In the genomic region with DNA sequence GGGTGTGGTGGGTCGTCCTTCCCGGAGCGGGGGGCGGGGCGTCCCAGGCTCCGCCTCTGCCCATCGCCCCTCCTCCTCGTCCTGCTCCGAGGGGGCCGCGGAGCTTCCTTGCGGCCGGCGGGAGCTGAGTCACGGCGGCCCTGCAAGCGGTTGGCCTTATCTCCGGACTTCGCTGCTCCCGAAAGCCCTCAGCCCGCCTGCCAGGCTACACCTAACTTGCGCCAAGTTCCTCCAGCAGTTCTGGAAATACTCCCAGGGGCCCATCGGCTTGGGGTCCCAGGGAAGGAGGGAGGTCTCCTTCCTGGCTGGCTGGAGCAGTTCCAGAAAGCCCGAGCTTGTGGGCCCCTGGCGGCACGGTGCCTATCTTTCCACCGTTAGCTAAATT, we compare ENCODE assay signal across 1 cellular context.
TF ChIP-seq lines count a peak whose summit lies in the region.

No MANE protein-coding gene starts in this region.

TF ChIP-seq in K562, 482 proteins besides CTCF, POLR2A, EP300 and RAD21 (continued from another document and continues in another):
- TF ChIP-seq ATF6 (CRISPR knock-in tag; IDR thresholded peaks at IDR 0.05) (0 out of 2 replicates have a peak, but pooled peaks have one; percentile 66), JUN (IDR thresholded peaks at IDR 0.05; ENCODE audit: borderline replicate concordance, low read depth, low read length) (0 out of 2 replicates have a peak, but pooled peaks have one; percentile 24), JUN (CRISPR knock-in tag; IDR thresholded peaks at IDR 0.05; ENCODE audit: borderline replicate concordance) (no peak), MAX (CRISPR knock-in tag; IDR thresholded peaks at IDR 0.05) (no peak; the same call in 1 of the 2 replicates), TRIM24 (IDR thresholded peaks at IDR 0.05) (no peak; a peak in 1 of 4 replicates), TARDBP (IDR thresholded peaks at IDR 0.05) (0 out of 2 replicates have a peak, but pooled peaks have one; percentile 12), ATF7 (IDR thresholded peaks at IDR 0.05) (peak; percentile 8; the same call in 1 of the 2 replicates), LCOR (CRISPR knock-in tag; IDR thresholded peaks at IDR 0.05) (no peak; the same call in none of the 2 replicates), GTF2E2 (tag; IDR thresholded peaks at IDR 0.05) (peak; percentile 76; the same call in 1 of the 2 replicates), MAFF (IDR thresholded peaks at IDR 0.05; ENCODE audit: low read length) (peak; percentile 27; the same call in 1 of the 2 replicates), ZNF551 (CRISPR knock-in tag; IDR thresholded peaks at IDR 0.05) (no peak), ZFX (CRISPR knock-in tag; IDR thresholded peaks at IDR 0.05) (peak; percentile 91), GABPB1 (CRISPR knock-in tag; IDR thresholded peaks at IDR 0.05) (0 out of 2 replicates have a peak, but pooled peaks have one; percentile 29), HCFC1 (IDR thresholded peaks at IDR 0.05; ENCODE audit: low read depth, low read length) (peak; percentile 29; the same call in 1 of the 2 replicates), BCOR (IDR thresholded peaks at IDR 0.05) (no peak; the same call in 1 of the 2 replicates), HES1 (IDR thresholded peaks at IDR 0.05; ENCODE audit: low read depth) (peak; percentile 17; the same call in 1 of the 2 replicates), MAFK (IDR thresholded peaks at IDR 0.05; ENCODE audit: low read length) (peak; percentile 72), SIX5 (IDR thresholded peaks at IDR 0.05; ENCODE audit: borderline replicate concordance in 1 of 2, insufficient read depth in 1 of 2, low read depth in 1 of 2, low read length in 2 of 2) (no peak), SMAD4 (CRISPR knock-in tag; conservative IDR thresholded peaks at IDR 0.05) (peak; percentile 72; the same call in 1 of the 2 replicates), GATAD2B (IDR thresholded peaks at IDR 0.05; ENCODE audit: borderline replicate concordance) (peak; percentile 32; the same call in 1 of the 2 replicates), ZNF583 (CRISPR knock-in tag; IDR thresholded peaks at IDR 0.05) (peak; percentile 43; the same call in 1 of the 2 replicates), TSHZ1 (CRISPR knock-in tag; IDR thresholded peaks at IDR 0.05) (no peak), FOXM1 (IDR thresholded peaks at IDR 0.05; ENCODE audit: low read depth) (no peak), FOXM1 (CRISPR knock-in tag; IDR thresholded peaks at IDR 0.05; ENCODE audit: low read depth) (no peak), ELF1 (tag; IDR thresholded peaks at IDR 0.05) (peak; percentile 57; the same call in 1 of the 2 replicates), HOMEZ (CRISPR knock-in tag; IDR thresholded peaks at IDR 0.05) (no peak), CTCFL (IDR thresholded peaks at IDR 0.05; ENCODE audit: borderline replicate concordance, insufficient read depth, low read depth, low read length, poor library complexity, severe bottlenecking) (no peak), HMGN3 (IDR thresholded peaks at IDR 0.05; ENCODE audit: borderline replicate concordance, extremely low read depth, insufficient read length, low read depth, low read length) (peak; percentile 99), TAF1 (IDR thresholded peaks at IDR 0.05; ENCODE audit: control insufficient read depth, extremely low read depth, insufficient read depth, low read length, severe bottlenecking) (peak; percentile 71), ZKSCAN1 (IDR thresholded peaks at IDR 0.05; ENCODE audit: low read depth, low read length) (peak; percentile 67), YY1 (IDR thresholded peaks at IDR 0.05; ENCODE audit: borderline replicate concordance in 1 of 3, control insufficient read depth in 1 of 3, extremely low read depth in 1 of 3, insufficient read depth in 3 of 3, insufficient read length in 1 of 3, insufficient replicate concordance in 2 of 3, low read depth in 1 of 3, low read length in 2 of 3) (peak in 2 of 3 experiments; percentile 40 to 73), HNRNPL (IDR thresholded peaks at IDR 0.05; ENCODE audit: low read depth, low read length) (0 out of 2 replicates have a peak, but pooled peaks have one; percentile 42), MBD2 (IDR thresholded peaks at IDR 0.05; ENCODE audit: borderline replicate concordance, low read depth) (peak; percentile 78; the same call in 1 of the 2 replicates), DPF2 (IDR thresholded peaks at IDR 0.05) (peak; percentile 87), PURB (CRISPR knock-in tag; IDR thresholded peaks at IDR 0.05; ENCODE audit: low read depth) (no peak)
- TF ChIP-seq, protein P1, sequence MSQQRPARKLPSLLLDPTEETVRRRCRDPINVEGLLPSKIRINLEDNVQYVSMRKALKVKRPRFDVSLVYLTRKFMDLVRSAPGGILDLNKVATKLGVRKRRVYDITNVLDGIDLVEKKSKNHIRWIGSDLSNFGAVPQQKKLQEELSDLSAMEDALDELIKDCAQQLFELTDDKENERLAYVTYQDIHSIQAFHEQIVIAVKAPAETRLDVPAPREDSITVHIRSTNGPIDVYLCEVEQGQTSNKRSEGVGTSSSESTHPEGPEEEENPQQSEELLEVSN (IDR thresholded peaks at IDR 0.05; ENCODE audit: borderline replicate concordance in 1 of 2, extremely low read depth in 1 of 2, insufficient read depth in 1 of 2, insufficient read length in 1 of 2, low read depth in 1 of 2, low read length in 1 of 2, poor library complexity in 1 of 2, severe bottlenecking in 1 of 2) = peak; percentile 52 to 77
- TF ChIP-seq, protein P2, sequence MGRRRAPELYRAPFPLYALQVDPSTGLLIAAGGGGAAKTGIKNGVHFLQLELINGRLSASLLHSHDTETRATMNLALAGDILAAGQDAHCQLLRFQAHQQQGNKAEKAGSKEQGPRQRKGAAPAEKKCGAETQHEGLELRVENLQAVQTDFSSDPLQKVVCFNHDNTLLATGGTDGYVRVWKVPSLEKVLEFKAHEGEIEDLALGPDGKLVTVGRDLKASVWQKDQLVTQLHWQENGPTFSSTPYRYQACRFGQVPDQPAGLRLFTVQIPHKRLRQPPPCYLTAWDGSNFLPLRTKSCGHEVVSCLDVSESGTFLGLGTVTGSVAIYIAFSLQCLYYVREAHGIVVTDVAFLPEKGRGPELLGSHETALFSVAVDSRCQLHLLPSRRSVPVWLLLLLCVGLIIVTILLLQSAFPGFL (CRISPR knock-in tag; IDR thresholded peaks at IDR 0.05) = 0 out of 2 replicates have a peak, but pooled peaks have one; percentile 68
- TF ChIP-seq, protein P3, sequence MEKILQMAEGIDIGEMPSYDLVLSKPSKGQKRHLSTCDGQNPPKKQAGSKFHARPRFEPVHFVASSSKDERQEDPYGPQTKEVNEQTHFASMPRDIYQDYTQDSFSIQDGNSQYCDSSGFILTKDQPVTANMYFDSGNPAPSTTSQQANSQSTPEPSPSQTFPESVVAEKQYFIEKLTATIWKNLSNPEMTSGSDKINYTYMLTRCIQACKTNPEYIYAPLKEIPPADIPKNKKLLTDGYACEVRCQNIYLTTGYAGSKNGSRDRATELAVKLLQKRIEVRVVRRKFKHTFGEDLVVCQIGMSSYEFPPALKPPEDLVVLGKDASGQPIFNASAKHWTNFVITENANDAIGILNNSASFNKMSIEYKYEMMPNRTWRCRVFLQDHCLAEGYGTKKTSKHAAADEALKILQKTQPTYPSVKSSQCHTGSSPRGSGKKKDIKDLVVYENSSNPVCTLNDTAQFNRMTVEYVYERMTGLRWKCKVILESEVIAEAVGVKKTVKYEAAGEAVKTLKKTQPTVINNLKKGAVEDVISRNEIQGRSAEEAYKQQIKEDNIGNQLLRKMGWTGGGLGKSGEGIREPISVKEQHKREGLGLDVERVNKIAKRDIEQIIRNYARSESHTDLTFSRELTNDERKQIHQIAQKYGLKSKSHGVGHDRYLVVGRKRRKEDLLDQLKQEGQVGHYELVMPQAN (IDR thresholded peaks at IDR 0.05; ENCODE audit: borderline replicate concordance) = no peak
- TF ChIP-seq, protein P4, sequence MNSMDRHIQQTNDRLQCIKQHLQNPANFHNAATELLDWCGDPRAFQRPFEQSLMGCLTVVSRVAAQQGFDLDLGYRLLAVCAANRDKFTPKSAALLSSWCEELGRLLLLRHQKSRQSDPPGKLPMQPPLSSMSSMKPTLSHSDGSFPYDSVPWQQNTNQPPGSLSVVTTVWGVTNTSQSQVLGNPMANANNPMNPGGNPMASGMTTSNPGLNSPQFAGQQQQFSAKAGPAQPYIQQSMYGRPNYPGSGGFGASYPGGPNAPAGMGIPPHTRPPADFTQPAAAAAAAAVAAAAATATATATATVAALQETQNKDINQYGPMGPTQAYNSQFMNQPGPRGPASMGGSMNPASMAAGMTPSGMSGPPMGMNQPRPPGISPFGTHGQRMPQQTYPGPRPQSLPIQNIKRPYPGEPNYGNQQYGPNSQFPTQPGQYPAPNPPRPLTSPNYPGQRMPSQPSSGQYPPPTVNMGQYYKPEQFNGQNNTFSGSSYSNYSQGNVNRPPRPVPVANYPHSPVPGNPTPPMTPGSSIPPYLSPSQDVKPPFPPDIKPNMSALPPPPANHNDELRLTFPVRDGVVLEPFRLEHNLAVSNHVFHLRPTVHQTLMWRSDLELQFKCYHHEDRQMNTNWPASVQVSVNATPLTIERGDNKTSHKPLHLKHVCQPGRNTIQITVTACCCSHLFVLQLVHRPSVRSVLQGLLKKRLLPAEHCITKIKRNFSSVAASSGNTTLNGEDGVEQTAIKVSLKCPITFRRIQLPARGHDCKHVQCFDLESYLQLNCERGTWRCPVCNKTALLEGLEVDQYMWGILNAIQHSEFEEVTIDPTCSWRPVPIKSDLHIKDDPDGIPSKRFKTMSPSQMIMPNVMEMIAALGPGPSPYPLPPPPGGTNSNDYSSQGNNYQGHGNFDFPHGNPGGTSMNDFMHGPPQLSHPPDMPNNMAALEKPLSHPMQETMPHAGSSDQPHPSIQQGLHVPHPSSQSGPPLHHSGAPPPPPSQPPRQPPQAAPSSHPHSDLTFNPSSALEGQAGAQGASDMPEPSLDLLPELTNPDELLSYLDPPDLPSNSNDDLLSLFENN (IDR thresholded peaks at IDR 0.05; ENCODE audit: low read depth in 2 of 2, low read length in 2 of 2) = 0 out of 4 replicates have a peak, but pooled peaks of 1 of the 2 experiments have one; percentile 64
